ENCODE assay signal across 28 cellular contexts in genomic region chr15:29097168-29097567, GRCh38.
"Had no signal": no experiment of that assay in that cellular context is flagged by ENCODE, and none has a peak within 500 bp of the region (broad histone marks: within the 10 kb centered on the region; RNA-seq: fewer than 3 reads in every experiment).

No MANE protein-coding gene starts in this region.

- H3K4me3 Mint-ChIP-seq: activated CD8-positive, alpha-beta memory T cell treated with anti-CD3 and anti-CD28 coated beads, Interleukin-2, amount 10 ng/mL, durations not matched to agents 7 days and 5 days; activated CD8-positive, alpha-beta T cell treated with anti-CD3 and anti-CD28 coated beads, Interleukin-2, amount 10 ng/mL, durations not matched to agents 7 days and 5 days; activated naive CD8-positive, alpha-beta T cell treated with anti-CD3 and anti-CD28 coated beads, Interleukin-2, amount 50 U/mL, for 24 hours; activated T-cell treated with anti-CD3 and anti-CD28 coated beads, Interleukin-2, amount 50 U/mL, for 24 hours; activated T-helper 1 cell treated with anti-CD3 and anti-CD28 coated beads, Interleukin-12 subunit alpha, Interleukin-12 subunit beta, Interleukin-2, Interleukin-4 antibody, amounts not matched to agents 30 ng/mL and 10 ng/mL and 1 ng/mL, durations not matched to agents 14 hours and 24 hours and 36 hours; brain; T-helper 2 cell treated with Interferon-gamma antibody and Interleukin-4, amounts not matched to agents 5 μg/mL and 100 μg/mL, for 36 hours had no signal

- H3K27ac Mint-ChIP-seq: activated CD8-positive, alpha-beta memory T cell treated with anti-CD3 and anti-CD28 coated beads, Interleukin-2, amount 10 ng/mL, durations not matched to agents 7 days and 5 days; activated CD8-positive, alpha-beta T cell treated with anti-CD3 and anti-CD28 coated beads, Interleukin-2, amount 10 ng/mL, durations not matched to agents 7 days and 5 days; activated naive CD4-positive, alpha-beta T cell treated with anti-CD3 and anti-CD28 coated beads, Interleukin-2, amount 50 U/mL, for 72 hours; activated naive CD8-positive, alpha-beta T cell treated with anti-CD3 and anti-CD28 coated beads, Interleukin-2, amount 50 U/mL, for 24 hours; activated T-cell treated with anti-CD3 and anti-CD28 coated beads, Interleukin-2, amount 50 U/mL, for 24 hours; activated T-helper 1 cell treated with anti-CD3 and anti-CD28 coated beads, Interleukin-12 subunit alpha, Interleukin-12 subunit beta, Interleukin-2, Interleukin-4 antibody, amounts not matched to agents 30 ng/mL and 10 ng/mL and 1 ng/mL, durations not matched to agents 14 hours and 24 hours and 36 hours; T-helper 2 cell treated with Interferon-gamma antibody and Interleukin-4, amounts not matched to agents 5 μg/mL and 100 μg/mL, for 36 hours had no signal

- H3K36me3 Mint-ChIP-seq: activated CD8-positive, alpha-beta memory T cell treated with anti-CD3 and anti-CD28 coated beads, Interleukin-2, amount 10 ng/mL, durations not matched to agents 7 days and 5 days; activated naive CD4-positive, alpha-beta T cell treated with anti-CD3 and anti-CD28 coated beads, Interleukin-2, amount 50 U/mL, for 72 hours had no signal

- H3K4me1 Mint-ChIP-seq: activated CD8-positive, alpha-beta memory T cell treated with anti-CD3 and anti-CD28 coated beads, Interleukin-2, amount 10 ng/mL, durations not matched to agents 7 days and 5 days; activated naive CD8-positive, alpha-beta T cell treated with anti-CD3 and anti-CD28 coated beads, Interleukin-2, amount 50 U/mL, for 24 hours had no signal

- H3K27ac ChIP-seq: SJCRH30 had no signal

- H3K9me3 Mint-ChIP-seq: activated naive CD4-positive, alpha-beta T cell treated with anti-CD3 and anti-CD28 coated beads, Interleukin-2, amount 50 U/mL, for 72 hours; activated naive CD8-positive, alpha-beta T cell treated with anti-CD3 and anti-CD28 coated beads, Interleukin-2, amount 50 U/mL, for 24 hours; activated T-cell treated with anti-CD3 and anti-CD28 coated beads, Interleukin-2, amount 50 U/mL, for 24 hours; activated T-helper 1 cell treated with anti-CD3 and anti-CD28 coated beads, Interleukin-12 subunit alpha, Interleukin-12 subunit beta, Interleukin-2, Interleukin-4 antibody, amounts not matched to agents 30 ng/mL and 10 ng/mL and 1 ng/mL, durations not matched to agents 14 hours and 24 hours and 36 hours; brain; T-helper 2 cell treated with Interferon-gamma antibody and Interleukin-4, amounts not matched to agents 5 μg/mL and 100 μg/mL, for 36 hours had no signal

- H3K27me3 Mint-ChIP-seq: activated CD8-positive, alpha-beta memory T cell treated with anti-CD3 and anti-CD28 coated beads, Interleukin-2, amount 10 ng/mL, durations not matched to agents 7 days and 5 days; activated naive CD8-positive, alpha-beta T cell treated with anti-CD3 and anti-CD28 coated beads, Interleukin-2, amount 50 U/mL, for 24 hours; activated T-cell treated with anti-CD3 and anti-CD28 coated beads, Interleukin-2, amount 50 U/mL, for 24 hours; brain had no signal

- ATAC-seq: activated CD8-positive, alpha-beta memory T cell treated with anti-CD3 and anti-CD28 coated beads, Interleukin-2, amount 10 ng/mL, durations not matched to agents 7 days and 5 days; activated CD8-positive, alpha-beta T cell treated with anti-CD3 and anti-CD28 coated beads, Interleukin-2, amount 10 ng/mL, durations not matched to agents 7 days and 5 days; activated naive CD4-positive, alpha-beta T cell treated with anti-CD3 and anti-CD28 coated beads, Interleukin-2, amount 50 U/mL, for 72 hours; activated naive CD8-positive, alpha-beta T cell treated with anti-CD3 and anti-CD28 coated beads, Interleukin-2, amount 50 U/mL, for 24 hours; Panc1 had no signal

- H3K9me3 ChIP-seq: MG63, SJCRH30, SK-N-SH had no signal

- H3K36me3 ChIP-seq: MG63, SJCRH30 had no signal

- H3K27me3 ChIP-seq: MG63, SJCRH30 had no signal

- H3K4me3 ChIP-seq: MG63, SJCRH30 had no signal

- DNase-seq: activated CD4-positive, alpha-beta T cell treated with anti-CD3 and anti-CD28 coated beads for 48 hours; activated CD4-positive, alpha-beta T cell treated with anti-CD3 and anti-CD28 coated beads, Interleukin-2, amount 50 U/mL, for 4 hours; activated CD4-positive, CD25-positive, alpha-beta regulatory T cell treated with anti-CD3 and anti-CD28 coated beads, Interleukin-2, amount 50 U/mL, for 72 hours; activated CD8-positive, alpha-beta memory T cell treated with anti-CD3 and anti-CD28 coated beads, Interleukin-2, amount 10 ng/mL, durations not matched to agents 7 days and 5 days; activated CD8-positive, alpha-beta T cell treated with anti-CD3 and anti-CD28 coated beads, Interleukin-2, amount 10 ng/mL, durations not matched to agents 7 days and 5 days; activated effector memory CD4-positive, alpha-beta T cell treated with Interleukin-2 at 50 U/mL for 16 hours; activated naive CD4-positive, alpha-beta T cell treated with Interleukin-2 at 50 U/mL for 16 hours; activated naive CD8-positive, alpha-beta T cell treated with anti-CD3 and anti-CD28 coated beads, Interleukin-2, amount 50 U/mL, for 24 hours; activated T-cell treated with anti-CD3 and anti-CD28 coated beads, Interleukin-2, amount 50 U/mL, for 24 hours; amniotic stem cell; MG63; MV-4-11; NCI-H1092 treated with DMSO at 0.1 percent for 48 hours; NCI-H1417 treated with DMSO at 0.1 percent for 48 hours; NCI-H1694; NCI-H2029; NCI-H526 treated with DMSO at 0.1 percent for 48 hours; NCI-H82; OCI-M1; Right ventricle myocardium superior; RPMI8226; SJCRH30; SK-N-SH had no signal

- H3K4me1 ChIP-seq: SJCRH30 had no signal
